Comparison of ENCODE assay signal across 1 cellular context in the genomic region with DNA sequence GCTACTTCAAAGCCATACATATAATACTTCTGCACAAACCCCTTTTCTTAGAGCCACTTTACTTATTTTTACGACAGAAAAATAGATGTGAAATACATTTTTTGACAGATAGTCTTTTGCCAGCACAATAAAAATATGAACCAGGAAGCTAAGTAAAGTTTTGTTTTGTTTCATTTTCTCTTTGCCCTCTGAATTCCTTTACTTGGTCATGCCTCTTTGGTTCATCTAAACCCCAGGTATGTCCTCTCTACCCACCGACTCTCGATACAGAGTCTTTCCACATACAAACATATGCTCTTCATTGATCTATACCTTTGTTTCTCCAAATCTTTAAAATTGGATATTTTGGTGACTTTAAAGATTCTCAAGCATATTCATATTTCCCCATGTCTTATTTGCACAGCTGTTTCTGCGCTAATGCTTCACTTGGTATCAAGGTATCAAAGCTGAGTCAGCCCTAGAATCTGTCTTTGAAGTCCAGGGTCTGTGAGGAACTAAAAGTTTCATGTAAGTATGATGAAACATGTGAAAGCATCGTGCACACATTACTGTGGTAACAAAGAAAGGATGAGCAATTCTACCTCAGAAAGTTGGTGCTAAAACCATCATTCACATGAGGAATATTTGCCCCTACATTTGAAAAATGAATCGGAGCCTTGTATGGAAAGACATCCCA.
TF ChIP-seq lines count a peak whose summit lies in the region.

No MANE protein-coding gene starts in this region.

TF ChIP-seq in IMR-90, 13 proteins besides CTCF, POLR2A, EP300 and RAD21:
- TF ChIP-seq, protein P1, sequence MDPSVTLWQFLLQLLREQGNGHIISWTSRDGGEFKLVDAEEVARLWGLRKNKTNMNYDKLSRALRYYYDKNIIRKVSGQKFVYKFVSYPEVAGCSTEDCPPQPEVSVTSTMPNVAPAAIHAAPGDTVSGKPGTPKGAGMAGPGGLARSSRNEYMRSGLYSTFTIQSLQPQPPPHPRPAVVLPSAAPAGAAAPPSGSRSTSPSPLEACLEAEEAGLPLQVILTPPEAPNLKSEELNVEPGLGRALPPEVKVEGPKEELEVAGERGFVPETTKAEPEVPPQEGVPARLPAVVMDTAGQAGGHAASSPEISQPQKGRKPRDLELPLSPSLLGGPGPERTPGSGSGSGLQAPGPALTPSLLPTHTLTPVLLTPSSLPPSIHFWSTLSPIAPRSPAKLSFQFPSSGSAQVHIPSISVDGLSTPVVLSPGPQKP (IDR thresholded peaks at IDR 0.05; ENCODE audit: borderline replicate concordance, low read depth, low read length): no peak
- no peak for TF ChIP-seq BHLHE40 (IDR thresholded peaks at IDR 0.05; ENCODE audit: low read depth, low read length)
- TF ChIP-seq FOS (IDR thresholded peaks at IDR 0.05; ENCODE audit: low read depth, low read length): no peak
- 0 out of 2 replicates have a peak, but pooled peaks have one; percentile 21 for TF ChIP-seq CEBPB (IDR thresholded peaks at IDR 0.05; ENCODE audit: low read depth, low read length)
- TF ChIP-seq, protein P2, sequence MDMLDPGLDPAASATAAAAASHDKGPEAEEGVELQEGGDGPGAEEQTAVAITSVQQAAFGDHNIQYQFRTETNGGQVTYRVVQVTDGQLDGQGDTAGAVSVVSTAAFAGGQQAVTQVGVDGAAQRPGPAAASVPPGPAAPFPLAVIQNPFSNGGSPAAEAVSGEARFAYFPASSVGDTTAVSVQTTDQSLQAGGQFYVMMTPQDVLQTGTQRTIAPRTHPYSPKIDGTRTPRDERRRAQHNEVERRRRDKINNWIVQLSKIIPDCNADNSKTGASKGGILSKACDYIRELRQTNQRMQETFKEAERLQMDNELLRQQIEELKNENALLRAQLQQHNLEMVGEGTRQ (IDR thresholded peaks at IDR 0.05; ENCODE audit: low read depth, low read length): no peak
- no peak for TF ChIP-seq MAFK (IDR thresholded peaks at IDR 0.05; ENCODE audit: low read depth, low read length)
- TF ChIP-seq MAZ (IDR thresholded peaks at IDR 0.05; ENCODE audit: borderline replicate concordance, low read depth, low read length): no peak
- no peak for TF ChIP-seq CHD1 (IDR thresholded peaks at IDR 0.05; ENCODE audit: low read depth, low read length)
